In genomic region chr17:48893646-48894508, GRCh38 we compare ENCODE assay signal across 8 cellular contexts. TPM values are rescaled to one million over a fixed set of nuclear protein-coding genes. Genes with fewer than 3 reads are reported as not detected.
A peak's percentile ranks its signal among the peaks of the same experiment; 100 is the strongest.
DNase-seq lines count a peak whose midpoint lies in the region; ATAC-seq and TF ChIP-seq lines count a peak whose summit lies in the region.

No MANE protein-coding gene starts in this region.

- H3K27ac Mint-ChIP-seq in Calu3 (ENCODE audit: unreplicated experiment) = peak overlapping the region; percentile 98

- H3K9me3 ChIP-seq in Panc1 (ENCODE audit: control insufficient read depth, insufficient read depth, low read depth, low read length) (no peaks in the 10 kb centered on the region), esophagus squamous epithelium (no peaks in the 10 kb centered on the region)

- peaks cover 18% of the 10 kb centered on the region for H3K4me1 ChIP-seq in Panc1 (ENCODE audit: control insufficient read depth, insufficient read depth, low read length)
- peaks cover 11 to 36% (median 18%) of the 10 kb centered on the region in 3 donors for H3K4me1 ChIP-seq in esophagus squamous epithelium

- WGBS in esophagus squamous epithelium, 2 donors = 51 to 66% methylated on average over 5 of the region's 5 CpGs

- no peak for TF ChIP-seq POLR2A in esophagus squamous epithelium (IDR thresholded peaks at IDR 0.05)

- ATAC-seq in Panc1 = no peak
- ATAC-seq in GM18520 (IDR thresholded peaks at IDR 0.05; ENCODE audit: unreplicated experiment) = no peak
- ATAC-seq in GM19452 (IDR thresholded peaks at IDR 0.05; ENCODE audit: unreplicated experiment) = no peak

- H3K27me3 Mint-ChIP-seq in Calu3 (ENCODE audit: unreplicated experiment) = peaks cover 8% of the 10 kb centered on the region

- peak overlapping the region; percentile 97 for H3K27ac ChIP-seq in Panc1 (ENCODE audit: low read length)
- H3K27ac ChIP-seq in esophagus squamous epithelium = peak overlapping the region in 3 of 4 donors; percentile 78 to 91 (median 85)

- intact Hi-C loops in Calu3 (cut with micrococcal nuclease; ENCODE audit: unreplicated experiment) = loop anchor here (5.0 kb wide), 1 partner anchor 138 kb away; no protein-coding TSS in a partner anchor
- intact Hi-C loops in Panc1 (cut with micrococcal nuclease; ENCODE audit: unreplicated experiment) = no loop called here
- intact Hi-C loops in esophagus squamous epithelium (cut with DNase I) = no loop called here
- intact Hi-C loops in posterior vena cava (cut with DNase I) = loop anchor here in 1 of 2 donors (5.0 kb wide), 1 partner anchor 298 kb away; no protein-coding TSS in a partner anchor

- no peaks in the 10 kb centered on the region for H3K9me3 Mint-ChIP-seq in Calu3 (ENCODE audit: low read depth, unreplicated experiment)

- H3K4me3 ChIP-seq in Panc1 (ENCODE audit: low read depth in 2 of 2, low read length in 2 of 2) (peak overlapping the region; percentile 80 to 95), esophagus squamous epithelium (peak overlapping the region; percentile 54 to 93 (median 84))

- H3K27me3 ChIP-seq in Panc1 (ENCODE audit: control insufficient read depth, insufficient read depth, low read length) (no peaks in the 10 kb centered on the region), esophagus squamous epithelium (no peaks in the 10 kb centered on the region)

- H3K36me3 Mint-ChIP-seq in Calu3 (ENCODE audit: insufficient read depth, unreplicated experiment) = peaks cover 53% of the 10 kb centered on the region

- BruUV-seq in Calu3 (replicated peaks; lab: Mats Ljungman, UMichigan) (no TSS peak), Panc1 (replicated peaks; lab: Mats Ljungman, UMichigan) (no TSS peak)

- TF ChIP-seq CTCF in Calu3 (IDR thresholded peaks at IDR 0.05; ENCODE audit: unreplicated experiment) (no peak), Panc1 (IDR thresholded peaks at IDR 0.05) (no peak), esophagus squamous epithelium (IDR thresholded peaks at IDR 0.05) (no peak)

- H3K4me1 Mint-ChIP-seq in Calu3 (ENCODE audit: low read depth, unreplicated experiment) = peaks cover 7% of the 10 kb centered on the region

- CTCF ChIA-PET in Calu3 (lab: Charles Lee) = interaction anchor here (0.6 to 3.3 kb wide), 7 partner anchors 10 to 139 kb away, joined by 3 to 25 read pairs (median 3); partner anchors contain the start of gene UBE2Z
- CTCF ChIA-PET in Panc1 (lab: Charles Lee) = interaction anchor here (0.7 to 1.1 kb wide), 3 partner anchors 9 to 215 kb away, joined by 3 to 10 read pairs (median 3); no protein-coding TSS in a partner anchor

- in situ Hi-C loops in Panc1 (cut with HindIII; ENCODE audit: low pct_unique_long_range_greater_than_20kb, low sequenced_read_pairs) = no loop called here

- H3K36me3 ChIP-seq in Panc1 (ENCODE audit: control insufficient read depth, insufficient read depth, low read length) (peaks cover 22% of the 10 kb centered on the region), esophagus squamous epithelium (peaks cover 0 to 44% (median 12%) of the 10 kb centered on the region in 3 donors)

- POLR2A ChIA-PET in Panc1 (lab: Charles Lee) = interaction anchor here (2.2 kb wide), 1 partner anchor 13 kb away, joined by 12 read pairs; no protein-coding TSS in a partner anchor

- DNase-seq in Calu3 = no peak
- no peak for DNase-seq in Panc1 (ENCODE audit: low read depth, low spot score)
- DNase-seq in esophagus squamous epithelium (lab: John Stamatoyannopoulos, UW) = no peak
- peak; percentile 15 for DNase-seq in posterior vena cava (ENCODE audit: low spot score)
- no peak for DNase-seq in SHP77 (lab: John Stamatoyannopoulos, UW)
- DNase-seq in Ammon's horn (ENCODE audit: low spot score) = no peak

- peak overlapping the region; percentile 98 for H3K4me3 Mint-ChIP-seq in Calu3 (ENCODE audit: low read depth, unreplicated experiment)

RNA-seq across cellular contexts. Expression of gene ATP5MC1, which starts 1.3 kb away (rescaled TPM):
- 131 and 134 TPM in 2 replicates for total RNA-seq in Calu3 (2022)
- 296 TPM for total RNA-seq in Panc1 (2021; ENCODE audit: unreplicated experiment)
- polyA plus RNA-seq in Panc1 (2012; ENCODE audit: insufficient read length) = 413 TPM
- 100 to 1,000 TPM; 111 to 210 (median 162) TPM for total RNA-seq in esophagus squamous epithelium
- 10 to 100 TPM; 53.5 to 60.9 TPM for total RNA-seq in posterior vena cava

RNA-seq across cellular contexts. Expression of gene UBE2Z, which starts 14.3 kb away (rescaled TPM):
- total RNA-seq in Calu3 (2022) = 179 and 182 TPM in 2 replicates
- 223 TPM for total RNA-seq in Panc1 (2021; ENCODE audit: unreplicated experiment)
- 149 TPM for polyA plus RNA-seq in Panc1 (2012; ENCODE audit: insufficient read length)
- total RNA-seq in esophagus squamous epithelium = 10 to 100 TPM; 45.3 to 57.6 (median 53.3) TPM
- total RNA-seq in posterior vena cava = 10 to 100 TPM; 53.3 to 60.2 TPM

RNA-seq across cellular contexts. Expression of gene SNF8, which starts 50.8 kb away (rescaled TPM):
- total RNA-seq in Calu3 (2022) = 198 and 213 TPM in 2 replicates
- total RNA-seq in Panc1 (2021; ENCODE audit: unreplicated experiment) = 371 TPM
- 299 TPM for polyA plus RNA-seq in Panc1 (2012; ENCODE audit: insufficient read length)
- 10 to 100 TPM; 39.0 to 64.7 (median 60.4) TPM for total RNA-seq in esophagus squamous epithelium
- total RNA-seq in posterior vena cava = 10 to 100 TPM; 71.3 to 80.3 TPM
